In the genomic region with DNA sequence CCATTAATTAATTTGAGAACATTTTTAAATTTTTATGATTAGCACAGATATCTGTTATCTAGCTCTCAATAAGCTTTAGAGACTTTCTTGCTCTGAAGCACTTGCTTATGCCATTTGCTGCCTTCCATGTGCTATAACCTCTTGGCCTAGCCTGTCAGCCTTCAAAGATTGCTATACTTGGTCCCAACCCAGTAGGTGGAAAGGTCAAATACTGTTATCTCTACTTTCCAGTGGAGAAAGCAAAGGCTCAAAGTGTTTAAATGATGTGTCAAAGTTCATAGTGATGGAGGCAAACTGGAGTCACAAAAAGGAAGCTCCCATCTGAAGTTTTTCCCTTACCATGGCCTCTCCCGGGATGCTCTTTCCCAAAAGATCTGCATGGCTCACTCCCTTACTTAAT, we compare ENCODE assay signal across 26 cellular contexts.
"Had no signal": no experiment of that assay in that cellular context is flagged by ENCODE, and none has a peak within 500 bp of the region (broad histone marks: within the 10 kb centered on the region; RNA-seq: fewer than 3 reads in every experiment).

No MANE protein-coding gene starts in this region.

- H3K4me1 ChIP-seq: colonic mucosa, esophagus squamous epithelium, foreskin keratinocyte, gastrocnemius medialis, gastroesophageal sphincter, heart left ventricle, heart right ventricle had no signal

- H3K9me3 ChIP-seq: colonic mucosa, esophagus squamous epithelium, gastrocnemius medialis, gastroesophageal sphincter, heart left ventricle, heart right ventricle had no signal

- ATAC-seq: effector memory CD8-positive, alpha-beta T cell; esophagus mucosa; foreskin keratinocyte; gastrocnemius medialis; gastroesophageal sphincter; heart left ventricle; heart right ventricle had no signal

- H3K27ac ChIP-seq: colonic mucosa, coronary artery, dorsolateral prefrontal cortex, epithelial cell of prostate, esophagus squamous epithelium, foreskin keratinocyte, gastrocnemius medialis, gastroesophageal sphincter, heart left ventricle, heart right ventricle had no signal

- FAIRE-seq: colon, endometrium, endothelial cell of umbilical vein, frontal cortex had no signal

- H3K36me3 ChIP-seq: colonic mucosa, esophagus squamous epithelium, gastrocnemius medialis, gastroesophageal sphincter, heart left ventricle, heart right ventricle had no signal

- H3K4me3 ChIP-seq: colonic mucosa, coronary artery, dorsolateral prefrontal cortex, esophagus squamous epithelium, gastrocnemius medialis, gastroesophageal sphincter, heart left ventricle, heart right ventricle had no signal

- DNase-seq: colonic mucosa; cortex of kidney; dermis blood vessel endothelial cell; dorsolateral prefrontal cortex; effector CD4-positive, alpha-beta T cell; effector CD8-positive, alpha-beta T cell; effector memory CD8-positive, alpha-beta T cell; endodermal cell; erythroblast; esophagus squamous epithelium; foreskin fibroblast; foreskin keratinocyte; foreskin melanocyte; gastrocnemius medialis; glutamatergic neuron; head of caudate nucleus; heart left ventricle; heart right ventricle had no signal

- H3K27me3 ChIP-seq: colonic mucosa, esophagus squamous epithelium, gastrocnemius medialis, gastroesophageal sphincter had no signal
